25 cellular contexts compared by ENCODE assay signal in genomic region chr5:147451125-147451524, GRCh38. TPM values are rescaled to one million over a fixed set of nuclear protein-coding genes. Genes with fewer than 3 reads are reported as not detected.
DNase-seq lines count a peak whose midpoint lies in the region; ATAC-seq and TF ChIP-seq lines count a peak whose summit lies in the region.
"Had no signal": no experiment of that assay in that cellular context is flagged by ENCODE, and none has a peak within 500 bp of the region (broad histone marks: within the 10 kb centered on the region; RNA-seq: fewer than 3 reads in every experiment).

No MANE protein-coding gene starts in this region.

- peak overlapping the region; percentile 86 for H3K27ac ChIP-seq in left ventricle myocardium inferior (replicated peaks)
- H3K27ac ChIP-seq in neural cell (ENCODE audit: low read length): peak overlapping the region; percentile 98
- peak overlapping the region; percentile 7 to 45 for H3K27ac ChIP-seq in aorta (ENCODE audit: low read depth in 1 of 2, low read length in 2 of 2)
- H3K27ac ChIP-seq: body of pancreas had no signal

- DNase-seq in left ventricle myocardium inferior (no peak), cardiac septum (ENCODE audit: low spot score) (no peak), fibroblast of pulmonary artery (ENCODE audit: low read depth) (no peak), aorta (no peak), NCI-H82 treated with DMSO at 0.1 percent for 48 hours (lab: John Stamatoyannopoulos, UW; ENCODE audit: unreplicated experiment) (no peak)
- no peak for DNase-seq in activated naive CD4-positive, alpha-beta T cell (lab: John Stamatoyannopoulos, UW)
- DNase-seq: activated B cell treated with CpG ODN at 0.5 μM for 24 hours; activated CD4-positive, alpha-beta memory T cell treated with anti-CD3 and anti-CD28 coated beads, Interleukin-2, amount 10 ng/mL, durations not matched to agents 7 days and 5 days; activated naive CD4-positive, alpha-beta T cell treated with anti-CD3 and anti-CD28 coated beads, Interleukin-2, amount 10 ng/mL, durations not matched to agents 7 days and 5 days; activated T-cell treated with anti-CD3 and anti-CD28 coated beads, Interleukin-2, amount 50 U/mL, for 1 hour; body of pancreas; dermis blood vessel endothelial cell; DMS53; mammary epithelial cell; NCI-H187; NCI-H446 treated with DMSO at 0.1 percent for 48 hours; OCI-M1; SIG-M5; stimulated activated CD4-positive, alpha-beta T cell treated with anti-CD3 and anti-CD28 coated beads, Interleukin-15, amount 100 ng/mL, for 24 hours; stimulated activated naive CD4-positive, alpha-beta T cell; T-helper 17 cell had no signal

- TF ChIP-seq EP300 in neural cell (conservative IDR thresholded peaks at IDR 0.05; ENCODE audit: poor library complexity, severe bottlenecking): no peak

- peaks cover 41% of the 10 kb centered on the region for H3K4me1 ChIP-seq in left ventricle myocardium inferior
- peaks cover 2% of the 10 kb centered on the region in 2 donors for H3K4me1 ChIP-seq in aorta (ENCODE audit: control insufficient read depth in 1 of 2, insufficient read depth in 2 of 2, low read length in 2 of 2)

- H3K9ac ChIP-seq in neural cell (ENCODE audit: low read length): peak overlapping the region; percentile 99

- H3K36me3 ChIP-seq in left ventricle myocardium inferior: no peaks in the 10 kb centered on the region
- H3K36me3 ChIP-seq in neural cell (ENCODE audit: insufficient read depth, low read length): peaks cover 8% of the 10 kb centered on the region
- no peaks in the 10 kb centered on the region for H3K36me3 ChIP-seq in aorta (ENCODE audit: control insufficient read depth in 1 of 2, insufficient read depth in 2 of 2, low read length in 1 of 2)

- H3K4me3 ChIP-seq in left ventricle myocardium inferior (no peak overlapping the region), fibroblast of pulmonary artery (replicated peaks; ENCODE audit: low read depth, low read length) (peak overlapping the region; percentile 80), neural cell (ENCODE audit: low read length) (peak overlapping the region; percentile 90), aorta (ENCODE audit: low read length in 2 of 2) (peak overlapping the region in 1 of 2 donors; percentile 16)
- H3K4me3 ChIP-seq: body of pancreas had no signal

- no peak for ATAC-seq in aorta (ENCODE audit: low FRiP score)
- no peak for ATAC-seq in GM18867 (IDR thresholded peaks at IDR 0.05; ENCODE audit: unreplicated experiment)
- ATAC-seq: body of pancreas; natural killer cell treated with Interleukin-12 subunit alpha and Interleukin-12 subunit beta and Interleukin-15 and Interleukin-18, amount 100 ng/mL, for 72 hours; T-helper 17 cell had no signal

- peaks cover 21% of the 10 kb centered on the region for H3K27me3 ChIP-seq in left ventricle myocardium inferior (ENCODE audit: low read depth)
- H3K27me3 ChIP-seq in neural cell (ENCODE audit: insufficient read depth, low read depth, low read length): no peaks in the 10 kb centered on the region
- no peaks in the 10 kb centered on the region for H3K27me3 ChIP-seq in aorta (ENCODE audit: control insufficient read depth in 1 of 2, insufficient read depth in 2 of 2, low read length in 1 of 2)
- H3K27me3 ChIP-seq: body of pancreas had no signal

- H3K79me2 ChIP-seq in neural cell (replicated peaks; ENCODE audit: insufficient read depth, low read length): peaks cover 82% of the 10 kb centered on the region

- no peak for TF ChIP-seq RAD21 in neural cell (conservative IDR thresholded peaks at IDR 0.05)

- TF ChIP-seq CTCF in left ventricle myocardium inferior (IDR thresholded peaks at IDR 0.05; ENCODE audit: borderline replicate concordance) (no peak), fibroblast of pulmonary artery (IDR thresholded peaks at IDR 0.05; ENCODE audit: low read length, missing control alignments) (no peak), neural cell (IDR thresholded peaks at IDR 0.05; ENCODE audit: poor library complexity, severe bottlenecking) (no peak)

- 87 to 88% methylated on average over 4 of the region's 4 CpGs for WGBS in aorta, 2 donors

- H2AFZ ChIP-seq in neural cell (ENCODE audit: low read depth, low read length): peak overlapping the region; percentile 51

- no peaks in the 10 kb centered on the region for H3K9me2 ChIP-seq in neural cell (ENCODE audit: insufficient read depth, low read length)

- H3F3A ChIP-seq in neural cell (ENCODE audit: insufficient read depth, low read length, poor library complexity, severe bottlenecking): peaks cover 13% of the 10 kb centered on the region

- peak overlapping the region; percentile 88 for H3K4me2 ChIP-seq in neural cell (ENCODE audit: low read length)

- intact Hi-C loops in left ventricle myocardium inferior (cut with micrococcal nuclease) (no loop called here), cardiac septum (cut with DNase I) (loop anchor here (5.0 to 10.0 kb wide), 4 partner anchors 44 to 226 kb away; no protein-coding TSS in a partner anchor), aorta (cut with DNase I) (loop anchor here (5.0 to 10.0 kb wide), 4 partner anchors 34 to 216 kb away; partner anchors contain the start of gene STK32A (in 1 of the 2))

- H3K9me3 ChIP-seq in left ventricle myocardium inferior (replicated peaks): no peaks in the 10 kb centered on the region
- no peaks in the 10 kb centered on the region for H3K9me3 ChIP-seq in neural cell (ENCODE audit: low read length)
- no peaks in the 10 kb centered on the region for H3K9me3 ChIP-seq in aorta (ENCODE audit: control insufficient read depth, low read length)
- H3K9me3 ChIP-seq: body of pancreas had no signal

- H4K20me1 ChIP-seq in neural cell (ENCODE audit: insufficient read depth): peaks cover 41% of the 10 kb centered on the region

TF ChIP-seq in neural cell, 6 proteins besides CTCF, POLR2A, EP300 and RAD21:
- TF ChIP-seq MXI1 (conservative IDR thresholded peaks at IDR 0.05; ENCODE audit: poor library complexity, severe bottlenecking) (no peak), POLR2AphosphoS5 (IDR thresholded peaks at IDR 0.05) (peak; percentile 71), TAF1 (IDR thresholded peaks at IDR 0.05; ENCODE audit: low read depth) (peak; percentile 71), REST (IDR thresholded peaks at IDR 0.05; ENCODE audit: borderline replicate concordance) (peak; percentile 81)

RNA-seq across cellular contexts. Expression of gene DPYSL3, which starts 58.7 kb away (rescaled TPM):
- total RNA-seq in left ventricle myocardium inferior (20.7 TPM), cardiac septum (51.1 TPM), aorta (100 to 1,000 TPM; 288 to 344 TPM)
- polyA plus RNA-seq in neural cell (689 and 736 TPM in 2 replicates), aorta (100 to 1,000 TPM in 1 of 2 donors, 10 to 100 TPM in 1; 85.1 to 103 TPM)
- 1,042 and 1,116 TPM in 2 replicates for polyA minus RNA-seq in neural cell
- total RNA-seq: activated B cell treated with CpG ODN at 0.5 μM for 24 hours; activated CD4-positive, alpha-beta memory T cell treated with anti-CD3 and anti-CD28 coated beads, Interleukin-2, amount 10 ng/mL, durations not matched to agents 7 days and 5 days; T-helper 17 cell had no signal
- polyA plus RNA-seq: IgD-negative memory B cell had no signal

Comparison
In these comparisons a context has a peak if more than half of its experiments do, and no peak if none do; other contexts are left out.
1. H3K27ac ChIP-seq: peak in every context shown above with its lines; median percentile 98 in neural cell; 86 in left ventricle myocardium inferior; 26 in aorta.